14 cellular contexts compared by ENCODE assay signal in genomic region chr17:16446338-16446983, GRCh38. TPM values are rescaled to one million over a fixed set of nuclear protein-coding genes. Genes with fewer than 3 reads are reported as not detected.
DNase-seq lines count a peak whose midpoint lies in the region; ATAC-seq, FAIRE-seq and TF ChIP-seq lines count a peak whose summit lies in the region.
"Had no signal": no experiment of that assay in that cellular context is flagged by ENCODE, and none has a peak within 500 bp of the region (broad histone marks: within the 10 kb centered on the region; RNA-seq: fewer than 3 reads in every experiment).

No MANE protein-coding gene starts in this region.

- peak in 1 of 2 experiments; percentile 77; a peak in 1 of 3 replicates for TF ChIP-seq POLR2A in H1 (IDR thresholded peaks at IDR 0.05; ENCODE audit: control extremely low read depth in 1 of 2, low read depth in 2 of 2, low read length in 2 of 2)

- no peak overlapping the region for H2BK120ac ChIP-seq in H1 (replicated peaks; ENCODE audit: low read depth, low read length)

- intact Hi-C loops in A673 (cut with micrococcal nuclease; ENCODE audit: unreplicated experiment) (no loop called here), Right ventricle myocardium superior (cut with DNase I) (no loop called here)

- H3K36me3 ChIP-seq in A673 (ENCODE audit: insufficient read depth, low read length, poor library complexity, severe bottlenecking) (peaks cover 74% of the 10 kb centered on the region), H1 (ENCODE audit: control insufficient read depth in 2 of 4, insufficient read depth in 4 of 4, low read length in 3 of 4) (peaks cover 7 to 61% (median 26%) of the 10 kb centered on the region in 4 experiments), BE2C (peaks cover 53% of the 10 kb centered on the region)

- no peak overlapping the region for H3K4me2 ChIP-seq in H1 (ENCODE audit: insufficient read depth in 1 of 2, low read depth in 2 of 2, low read length in 2 of 2)

- peak; percentile 21 to 45; a peak in 3 of 4 replicates for TF ChIP-seq RAD21 in H1 (IDR thresholded peaks at IDR 0.05 in 1 of 2, conservative IDR thresholded peaks at IDR 0.05 in 1 of 2; ENCODE audit: low read depth in 2 of 2, low read length in 2 of 2)

- TF ChIP-seq EP300 in H1 (IDR thresholded peaks at IDR 0.05; ENCODE audit: borderline replicate concordance in 1 of 2, low read depth in 2 of 2, low read length in 2 of 2), result no peak

- POLR2A ChIA-PET in A673 (lab: Charles Lee; ENCODE audit: low non-redundant PET) (interaction anchor here (0.6 kb wide), 1 partner anchor 41 kb away, joined by 3 read pairs; no protein-coding TSS in a partner anchor), H1 (lab: Charles Lee; ENCODE audit: partially characterized antibody) (interaction anchor here (0.7 to 17.6 kb wide), 7 partner anchors 5 to 94 kb away, joined by 3 to 204 read pairs (median 4); partner anchors contain the start of gene CENPV)

- H2BK20ac ChIP-seq in H1 (ENCODE audit: low read length), result no peak overlapping the region

- CTCF ChIA-PET in A673 (lab: Charles Lee) (no interaction called here), H1 (lab: Charles Lee; ENCODE audit: partially characterized antibody) (interaction anchor here (0.6 to 36.9 kb wide), 6 partner anchors 9 to 96 kb away, joined by 3 to 941 read pairs (median 7); partner anchors contain the start of gene TRPV2)

- H3K9me3 ChIP-seq in A673 (ENCODE audit: low read depth, low read length, poor library complexity, severe bottlenecking), result no peaks in the 10 kb centered on the region
- no peaks in the 10 kb centered on the region for H3K9me3 ChIP-seq in H1 (ENCODE audit: insufficient read depth in 2 of 2, low read depth in 1 of 2, low read length in 1 of 2)
- no peaks in the 10 kb centered on the region for H3K9me3 ChIP-seq in BE2C
- H3K9me3 ChIP-seq: right atrium auricular region, upper lobe of left lung had no signal

- no peak overlapping the region for H3K4ac ChIP-seq in H1 (replicated peaks; ENCODE audit: insufficient read length, low read depth, low read length)

- no peaks in the 10 kb centered on the region for H3K27me3 ChIP-seq in A673 (replicated peaks; ENCODE audit: insufficient read depth, low read depth, low read length, poor library complexity)
- H3K27me3 ChIP-seq in H1 (replicated peaks in 1 of 4; ENCODE audit: control insufficient read depth in 3 of 4, extremely low read depth in 1 of 4, insufficient read depth in 3 of 4, low read length in 3 of 4), result no peaks in the 10 kb centered on the region
- no peaks in the 10 kb centered on the region for H3K27me3 ChIP-seq in BE2C
- H3K27me3 ChIP-seq: right atrium auricular region, upper lobe of left lung had no signal

- H3K4me1 ChIP-seq in A673 (ENCODE audit: insufficient read depth, low read length, poor library complexity, severe bottlenecking) (peaks cover 39% of the 10 kb centered on the region), H1 (replicated peaks in 1 of 4; ENCODE audit: control insufficient read depth in 3 of 4, insufficient read depth in 4 of 4, low read length in 3 of 4) (peaks cover 0 to 5% (median under 1%) of the 10 kb centered on the region in 4 experiments; a peak in 2 of 7 replicates), BE2C (peaks cover 3% of the 10 kb centered on the region)

- no peak for ATAC-seq in Right ventricle myocardium superior (ENCODE audit: poor library complexity)

- H3K9ac ChIP-seq in H1 (replicated peaks in 1 of 4; ENCODE audit: extremely low read depth in 1 of 4, low read depth in 3 of 4, low read length in 3 of 4), result no peak overlapping the region; a peak in 1 of 7 replicates

- no TSS peak for BruUV-seq in A673 (replicated peaks; lab: Mats Ljungman, UMichigan)

- H3K4me3 ChIP-seq in A673 (ENCODE audit: low read depth, low read length, poor library complexity, severe bottlenecking), result no peak overlapping the region
- no peak overlapping the region for H3K4me3 ChIP-seq in H1 (ENCODE audit: extremely low read depth in 1 of 4, insufficient read depth in 2 of 4, low read depth in 3 of 4, low read length in 4 of 4)
- no peak overlapping the region for H3K4me3 ChIP-seq in BE2C (ENCODE audit: low read depth, low read length)
- H3K4me3 ChIP-seq: right atrium auricular region, upper lobe of left lung had no signal

- no peak overlapping the region for H3K18ac ChIP-seq in H1 (ENCODE audit: extremely low read depth, low read length)

- H4K5ac ChIP-seq in H1 (ENCODE audit: insufficient read length, low read depth, low read length), result peak overlapping the region; percentile 47

- no peak overlapping the region for H3K14ac ChIP-seq in H1 (ENCODE audit: insufficient read length)

- TF ChIP-seq CTCF in A673 (conservative IDR thresholded peaks at IDR 0.05; ENCODE audit: low read depth, low read length) (no peak), H1 (IDR thresholded peaks at IDR 0.05; ENCODE audit: control extremely low read depth in 1 of 3, insufficient read depth in 1 of 3, low read depth in 1 of 3, low read length in 3 of 3) (peak; percentile 1 to 33 (median 6); a peak in 3 of 4 replicates), BE2C (IDR thresholded peaks at IDR 0.05; ENCODE audit: low read depth, low read length) (no peak)

- H3K23ac ChIP-seq in H1 (ENCODE audit: insufficient read length), result no peak overlapping the region

- H3K79me1 ChIP-seq in H1 (ENCODE audit: low read depth, low read length), result peaks cover 3% of the 10 kb centered on the region; the same call in 1 of the 2 replicates

- no peaks in the 10 kb centered on the region; a peak in 1 of 4 replicates for H3K79me2 ChIP-seq in H1 (ENCODE audit: control insufficient read depth in 1 of 2, insufficient read depth in 2 of 2, low read length in 2 of 2)

- H4K8ac ChIP-seq in H1 (ENCODE audit: extremely low read depth, insufficient read depth, low read length), result no peak overlapping the region

- H3K27ac ChIP-seq in A673 (ENCODE audit: low read depth, low read length, poor library complexity, severe bottlenecking), result peak overlapping the region; percentile 33
- no peak overlapping the region for H3K27ac ChIP-seq in H1 (ENCODE audit: low read depth, low read length)
- H3K27ac ChIP-seq: right atrium auricular region, upper lobe of left lung had no signal

- H4K20me1 ChIP-seq in H1 (replicated peaks in 1 of 2; ENCODE audit: control insufficient read depth in 1 of 2, insufficient read depth in 2 of 2, low read length in 2 of 2), result peaks cover 5 to 38% of the 10 kb centered on the region in 2 experiments

- H2BK15ac ChIP-seq in H1 (ENCODE audit: low read length), result no peak overlapping the region

- FAIRE-seq in H1 (lab: Jason Lieb, UNC), result no peak
- FAIRE-seq: endometrium, GM18507 had no signal

- no peak overlapping the region for H4K91ac ChIP-seq in H1 (replicated peaks; ENCODE audit: insufficient read length, low read length)

- DNase-seq in A673 (ENCODE audit: low spot score) (no peak), ELF-1 (ENCODE audit: low read depth, low spot score) (peak; percentile 59), RKO (ENCODE audit: low spot score) (peak; percentile 34), H1 (ENCODE audit: low read depth in 1 of 2, low spot score in 2 of 2) (peak in 1 of 2 experiments; percentile 63), BE2C (no peak), NCI-H1105 treated with DMSO at 0.1 percent for 48 hours (lab: John Stamatoyannopoulos, UW) (no peak), ureter (ENCODE audit: low spot score) (no peak), Right ventricle myocardium superior (no peak)
- DNase-seq: COR-L47, NCI-H2029 treated with DMSO at 0.1 percent for 48 hours, upper lobe of left lung had no signal

- H2AFZ ChIP-seq in H1 (ENCODE audit: low read length), result no peak overlapping the region

- no peak overlapping the region for H2BK5ac ChIP-seq in H1 (ENCODE audit: low read depth, low read length)

- no peak overlapping the region for H2AK5ac ChIP-seq in H1 (ENCODE audit: low read depth, low read length)

- no peak overlapping the region for H2BK12ac ChIP-seq in H1 (ENCODE audit: low read depth, low read length)

- WGBS in H1 (ENCODE audit: extremely low coverage in 1 of 2, insufficient coverage in 1 of 2, insufficient read length in 1 of 2, insufficient replicate concordance in 2 of 2, low coverage in 1 of 2, low lambda C conversion rate in 2 of 2, missing lambda C conversion rate in 1 of 2), 2 experiments, result 88% methylated on average over 11 of the region's 12 CpGs; no CpG with 5 or more reads in 1 of the 2 experiments

- no peak overlapping the region for H3K56ac ChIP-seq in H1 (replicated peaks; ENCODE audit: insufficient read length, low read depth, low read length)

- H3K23me2 ChIP-seq in H1 (ENCODE audit: low read depth, low read length), result no peaks in the 10 kb centered on the region; the same call in 1 of the 2 replicates

TF ChIP-seq in H1, 55 proteins besides CTCF, POLR2A, EP300 and RAD21:
- TF ChIP-seq KDM4A (IDR thresholded peaks at IDR 0.05; ENCODE audit: low read depth, low read length, severe bottlenecking) (no peak), POLR2AphosphoS5 (IDR thresholded peaks at IDR 0.05; ENCODE audit: low read depth, low read length) (peak; percentile 13; the same call in 1 of the 2 replicates), TAF7 (optimal IDR thresholded peaks at IDR 0.05; ENCODE audit: borderline replicate concordance, low read depth, low read length) (no peak)

RNA-seq across cellular contexts. Expression of gene TRPV2, which starts 31.1 kb away (rescaled TPM):
- total RNA-seq in A673 (2021) (not detected in 2 replicates), ureter (13.6 TPM), Right ventricle myocardium superior (10.3 TPM)
- total RNA-seq in H1 (2021; fragmentation: NEBNext Ultra II Directional; extraction: Animal tissue kit (Norgen Biotek cat#: 25700)), result 1.6 and 2.1 TPM in 2 replicates
- 1.7 and 1.8 TPM in 2 replicates for polyA plus RNA-seq in H1 (2011; rRNA removed)
- 2.5 TPM for polyA plus RNA-seq in H1 (2011; cell fraction: cytosol; rRNA removed)
- polyA plus RNA-seq in H1 (2011; cell fraction: nucleus; rRNA removed), result 4.0 TPM
- polyA plus RNA-seq in H1 (2012, experiment 1 of 2), result 0.87 to 3.4 TPM (median 2.7 TPM) in 4 replicates
- polyA plus RNA-seq in H1 (2012, experiment 2 of 2), result 1.2 TPM
- polyA plus RNA-seq in H1 (2013, experiment 1 of 2), result 3.7 TPM
- 3.3 TPM for polyA plus RNA-seq in H1 (2013, experiment 2 of 2)
- 2.0 and 2.6 TPM in 2 replicates for polyA minus RNA-seq in H1 (2011; rRNA and poly(A)+ RNA removed)
- 2.1 TPM for polyA minus RNA-seq in H1 (2011; cell fraction: cytosol; rRNA and poly(A)+ RNA removed)
- polyA minus RNA-seq in H1 (2011; cell fraction: nucleus; rRNA and poly(A)+ RNA removed), result 1.1 TPM
- polyA plus RNA-seq in BE2C (2012; ENCODE audit: insufficient read depth, insufficient read length, low read depth), result 3.6 TPM

RNA-seq across cellular contexts. Expression of gene LRRC75A, which starts 45.5 kb away (rescaled TPM):
- total RNA-seq in A673 (2021), result 2.8 and 3.6 TPM in 2 replicates
- total RNA-seq in H1 (2021; fragmentation: NEBNext Ultra II Directional; extraction: Animal tissue kit (Norgen Biotek cat#: 25700)), result 7.2 and 9.9 TPM in 2 replicates
- 9.7 and 10.5 TPM in 2 replicates for polyA plus RNA-seq in H1 (2011; rRNA removed)
- 9.6 TPM for polyA plus RNA-seq in H1 (2011; cell fraction: cytosol; rRNA removed)
- 12.6 TPM for polyA plus RNA-seq in H1 (2011; cell fraction: nucleus; rRNA removed)
- 4.8 to 8.9 TPM (median 7.2 TPM) in 4 replicates for polyA plus RNA-seq in H1 (2012, experiment 1 of 2)
- 4.5 TPM for polyA plus RNA-seq in H1 (2012, experiment 2 of 2)
- 5.1 TPM for polyA plus RNA-seq in H1 (2013, experiment 1 of 2)
- polyA plus RNA-seq in H1 (2013, experiment 2 of 2), result 5.4 TPM
- polyA minus RNA-seq in H1 (2011; rRNA and poly(A)+ RNA removed), result 7.3 and 8.1 TPM in 2 replicates
- 5.5 TPM for polyA minus RNA-seq in H1 (2011; cell fraction: cytosol; rRNA and poly(A)+ RNA removed)
- polyA minus RNA-seq in H1 (2011; cell fraction: nucleus; rRNA and poly(A)+ RNA removed), result 20.8 TPM
- 1.6 TPM for polyA plus RNA-seq in BE2C (2012; ENCODE audit: insufficient read depth, insufficient read length, low read depth)
- total RNA-seq in ureter, result 0.49 TPM
- 0.40 TPM for total RNA-seq in Right ventricle myocardium superior

Comparison
In these comparisons a context has a peak if more than half of its experiments do, and no peak if none do; other contexts are left out.
1. DNase-seq: peak in ELF-1 (single experiment) and RKO (single experiment); none in A673 (single experiment), BE2C (single experiment), NCI-H1105 treated with DMSO at 0.1 percent for 48 hours (single experiment), ureter (single experiment) and Right ventricle myocardium superior (single experiment).
2. CTCF ChIP-seq: peak in H1 (3 of 3); none in A673 (single experiment) and BE2C (single experiment).